ENCODE assay signal across 17 cellular contexts in the genomic region with DNA sequence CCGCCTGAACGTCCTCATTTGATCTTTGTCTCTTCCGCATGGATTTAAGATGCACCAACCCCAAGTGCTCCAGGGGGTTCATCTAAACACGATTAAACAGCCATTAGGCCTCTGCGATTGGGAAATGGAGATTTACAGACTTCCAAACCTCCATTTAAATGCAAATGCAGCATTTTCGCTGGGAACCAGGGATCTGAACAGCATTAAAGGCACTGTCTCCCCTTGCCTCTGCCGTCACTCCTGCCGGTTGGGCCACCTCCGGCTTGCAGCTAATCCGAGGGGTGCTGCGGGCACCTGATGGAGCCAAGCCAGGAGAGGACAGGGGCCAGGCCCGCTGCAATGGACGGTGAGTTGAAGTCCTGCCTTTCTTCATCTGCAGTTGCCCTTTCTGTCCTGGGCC.
DNase-seq lines count a peak whose midpoint lies in the region; ATAC-seq, FAIRE-seq and TF ChIP-seq lines count a peak whose summit lies in the region.
"Had no signal": no experiment of that assay in that cellular context is flagged by ENCODE, and none has a peak within 500 bp of the region (broad histone marks: within the 10 kb centered on the region; RNA-seq: fewer than 3 reads in every experiment).

No MANE protein-coding gene starts in this region.

- peaks cover 7% of the 10 kb centered on the region for H3K9me2 ChIP-seq in GM23338 (ENCODE audit: insufficient read depth)

- H3K4me3 ChIP-seq in GM23338 (0 out of 2 replicates have a peak overlapping the region, but pooled peaks have one; percentile 25), HUES64 (ENCODE audit: low read length) (no peak overlapping the region), endodermal cell (ENCODE audit: low read length) (no peak overlapping the region), neural progenitor cell (no peak overlapping the region), small intestine (ENCODE audit: low read depth in 1 of 2, low read length in 2 of 2) (no peak overlapping the region)
- H3K4me3 ChIP-seq: GM12878 had no signal

- no peak overlapping the region for H2AFZ ChIP-seq in GM23338
- H2AFZ ChIP-seq in neural progenitor cell (replicated peaks): peak overlapping the region; percentile 79

- no peak for FAIRE-seq in small intestine (lab: Jason Lieb, UNC)
- FAIRE-seq: GM12878, GM18507 had no signal

- no peak overlapping the region; the same call in 2 of the 3 replicates for H3K4me3 Mint-ChIP-seq in GM23338
- H3K4me3 Mint-ChIP-seq in endodermal cell: no peak overlapping the region
- H3K4me3 Mint-ChIP-seq in neural progenitor cell: no peak overlapping the region
- H3K4me3 Mint-ChIP-seq in activated T-helper 1 cell treated with anti-CD3 and anti-CD28 coated beads, Interleukin-12 subunit alpha, Interleukin-12 subunit beta, Interleukin-2, Interleukin-4 antibody, amounts not matched to agents 30 ng/mL and 10 ng/mL and 1 ng/mL, durations not matched to agents 14 hours and 24 hours and 36 hours: no peak overlapping the region
- H3K4me3 Mint-ChIP-seq: B cell; CD4-positive, alpha-beta T cell; IgD-negative memory B cell had no signal

- H3K9me3 Mint-ChIP-seq in GM23338: peaks cover 49% of the 10 kb centered on the region
- H3K9me3 Mint-ChIP-seq in endodermal cell: peaks cover 28% of the 10 kb centered on the region
- H3K9me3 Mint-ChIP-seq in neural progenitor cell: peaks cover 13% of the 10 kb centered on the region
- H3K9me3 Mint-ChIP-seq in activated T-helper 1 cell treated with anti-CD3 and anti-CD28 coated beads, Interleukin-12 subunit alpha, Interleukin-12 subunit beta, Interleukin-2, Interleukin-4 antibody, amounts not matched to agents 30 ng/mL and 10 ng/mL and 1 ng/mL, durations not matched to agents 14 hours and 24 hours and 36 hours: peaks cover 6% of the 10 kb centered on the region

- peaks cover 28% of the 10 kb centered on the region for H3K27me3 Mint-ChIP-seq in GM23338 (ENCODE audit: insufficient read depth, low read depth, poor library complexity)
- H3K27me3 Mint-ChIP-seq in endodermal cell (ENCODE audit: insufficient read depth): peaks cover 8% of the 10 kb centered on the region
- H3K27me3 Mint-ChIP-seq in neural progenitor cell (ENCODE audit: insufficient read depth, low read depth): peaks cover 17% of the 10 kb centered on the region
- H3K27me3 Mint-ChIP-seq in activated T-helper 1 cell treated with anti-CD3 and anti-CD28 coated beads, Interleukin-12 subunit alpha, Interleukin-12 subunit beta, Interleukin-2, Interleukin-4 antibody, amounts not matched to agents 30 ng/mL and 10 ng/mL and 1 ng/mL, durations not matched to agents 14 hours and 24 hours and 36 hours (ENCODE audit: insufficient read depth): peaks cover 1% of the 10 kb centered on the region

- WGBS in HUES64: 40% methylated on average over 13 of the region's 13 CpGs
- WGBS in endodermal cell (ENCODE audit: insufficient coverage in 1 of 2, insufficient read length in 1 of 2), 2 experiments: 59 to 67% methylated on average over 9 to 13 of the region's 13 CpGs
- 63 to 73% (median 71%) methylated on average over 13 of the region's 13 CpGs for WGBS in small intestine, 3 donors

- H3K27me3 ChIP-seq in GM23338 (ENCODE audit: insufficient read depth) (no peaks in the 10 kb centered on the region), HUES64 (ENCODE audit: insufficient read depth, low read length) (no peaks in the 10 kb centered on the region), endodermal cell (ENCODE audit: control insufficient read depth, insufficient read depth, low read length, poor library complexity, severe bottlenecking) (no peaks in the 10 kb centered on the region), neural progenitor cell (no peaks in the 10 kb centered on the region), small intestine (ENCODE audit: control insufficient read depth in 2 of 2, insufficient read depth in 2 of 2, low read length in 2 of 2) (no peaks in the 10 kb centered on the region)

- intact Hi-C loops in activated T-helper 1 cell treated with anti-CD3 and anti-CD28 coated beads, Interleukin-12 subunit alpha, Interleukin-12 subunit beta, Interleukin-2, Interleukin-4 antibody, amounts not matched to agents 30 ng/mL and 10 ng/mL and 1 ng/mL, durations not matched to agents 14 hours and 24 hours and 36 hours (cut with micrococcal nuclease): no loop called here

- H4K20me1 ChIP-seq in GM23338 (replicated peaks; ENCODE audit: insufficient read depth) (no peaks in the 10 kb centered on the region), neural progenitor cell (ENCODE audit: low read depth) (no peaks in the 10 kb centered on the region)

- no peak overlapping the region; the same call in 1 of the 2 replicates for H3K27ac ChIP-seq in GM23338 (ENCODE audit: low read depth)
- peak overlapping the region; percentile 59 for H3K27ac ChIP-seq in HUES64 (ENCODE audit: low read depth, low read length)
- H3K27ac ChIP-seq in endodermal cell (ENCODE audit: low read depth, low read length): no peak overlapping the region
- no peak overlapping the region for H3K27ac ChIP-seq in neural progenitor cell
- H3K27ac ChIP-seq in small intestine (ENCODE audit: low read depth in 1 of 2, low read length in 1 of 2): no peak overlapping the region

- DNase-seq in GM23338 (ENCODE audit: low spot score): peak; percentile 78
- DNase-seq in endodermal cell: peak; percentile 74
- DNase-seq in neural progenitor cell (ENCODE audit: low spot score): peak; percentile 25
- no peak for DNase-seq in activated T-helper 1 cell treated with anti-CD3 and anti-CD28 coated beads, Interleukin-12 subunit alpha, Interleukin-12 subunit beta, Interleukin-2, Interleukin-4 antibody, amounts not matched to agents 30 ng/mL and 10 ng/mL and 1 ng/mL, durations not matched to agents 14 hours and 24 hours and 36 hours (ENCODE audit: low spot score)
- DNase-seq in effector CD8-positive, alpha-beta T cell (lab: John Stamatoyannopoulos, UW): no peak
- DNase-seq in small intestine: no peak
- DNase-seq: C1 segment of cervical spinal cord; Calu3; CD4-positive, alpha-beta T cell; DMS 273 treated with DMSO at 0.1 percent for 48 hours; GOT3 had no signal

- H3K36me3 ChIP-seq in GM23338 (ENCODE audit: insufficient read depth) (peaks cover 15% of the 10 kb centered on the region; the same call in 1 of the 2 replicates), HUES64 (ENCODE audit: insufficient read depth, low read length) (0 out of 2 replicates have a peak, but pooled peaks cover 3% of the 10 kb centered on the region), endodermal cell (ENCODE audit: control insufficient read depth, insufficient read depth, low read length) (no peaks in the 10 kb centered on the region), neural progenitor cell (no peaks in the 10 kb centered on the region), small intestine (ENCODE audit: control insufficient read depth in 2 of 2, insufficient read depth in 2 of 2, low read length in 2 of 2) (no peaks in the 10 kb centered on the region)

- TF ChIP-seq CTCF in GM23338 (conservative IDR thresholded peaks at IDR 0.05; ENCODE audit: low read depth in 2 of 2) (no peak), endodermal cell (conservative IDR thresholded peaks at IDR 0.05) (no peak), neural progenitor cell (IDR thresholded peaks at IDR 0.05) (no peak)

- H3K36me3 Mint-ChIP-seq in GM23338 (ENCODE audit: low read depth) (peaks cover 48% of the 10 kb centered on the region), endodermal cell (ENCODE audit: low read depth) (peaks cover 9% of the 10 kb centered on the region), neural progenitor cell (peaks cover 3% of the 10 kb centered on the region)
- H3K36me3 Mint-ChIP-seq in activated T-helper 1 cell treated with anti-CD3 and anti-CD28 coated beads, Interleukin-12 subunit alpha, Interleukin-12 subunit beta, Interleukin-2, Interleukin-4 antibody, amounts not matched to agents 30 ng/mL and 10 ng/mL and 1 ng/mL, durations not matched to agents 14 hours and 24 hours and 36 hours (ENCODE audit: low read depth): no peaks in the 10 kb centered on the region

- H3K9me3 ChIP-seq in HUES64 (ENCODE audit: insufficient read depth, low read depth, low read length) (peaks cover 21% of the 10 kb centered on the region), endodermal cell (ENCODE audit: control insufficient read depth, low read length) (peaks cover 22% of the 10 kb centered on the region), neural progenitor cell (ENCODE audit: low read depth) (no peaks in the 10 kb centered on the region), small intestine (ENCODE audit: control insufficient read depth, low read depth) (no peaks in the 10 kb centered on the region)

- H3K9ac ChIP-seq in HUES64 (ENCODE audit: low read depth, low read length) (no peak overlapping the region), endodermal cell (ENCODE audit: extremely low read depth, low read length, poor library complexity, severe bottlenecking) (no peak overlapping the region), neural progenitor cell (no peak overlapping the region)

- H3K27ac Mint-ChIP-seq in GM23338 (no peak overlapping the region), endodermal cell (peak overlapping the region; percentile 72), neural progenitor cell (no peak overlapping the region)
- H3K27ac Mint-ChIP-seq in activated T-helper 1 cell treated with anti-CD3 and anti-CD28 coated beads, Interleukin-12 subunit alpha, Interleukin-12 subunit beta, Interleukin-2, Interleukin-4 antibody, amounts not matched to agents 30 ng/mL and 10 ng/mL and 1 ng/mL, durations not matched to agents 14 hours and 24 hours and 36 hours: no peak overlapping the region
- H3K27ac Mint-ChIP-seq: B cell; CD4-positive, alpha-beta T cell; IgD-negative memory B cell had no signal

- H3K79me2 ChIP-seq in GM23338 (replicated peaks; ENCODE audit: insufficient read depth): no peaks in the 10 kb centered on the region; the same call in 1 of the 2 replicates
- no peaks in the 10 kb centered on the region for H3K79me2 ChIP-seq in neural progenitor cell (ENCODE audit: low read depth)

- ATAC-seq in GM23338 (peak; percentile 63), GM21390 (IDR thresholded peaks at IDR 0.05; ENCODE audit: unreplicated experiment) (no peak)
- ATAC-seq: GM12878 had no signal

- H3K4me2 ChIP-seq in GM23338 (0 out of 2 replicates have a peak overlapping the region, but pooled peaks have one; percentile 21), neural progenitor cell (no peak overlapping the region)

- 0 out of 2 replicates have a peak, but pooled peaks cover 3% of the 10 kb centered on the region for H3F3A ChIP-seq in GM23338 (replicated peaks; ENCODE audit: low read depth)
- H3F3A ChIP-seq in neural progenitor cell (ENCODE audit: low read depth): peaks cover 38% of the 10 kb centered on the region

- peaks cover 38% of the 10 kb centered on the region for H3K4me1 ChIP-seq in GM23338 (ENCODE audit: insufficient read depth)
- peaks cover 22% of the 10 kb centered on the region; the same call in 1 of the 2 replicates for H3K4me1 ChIP-seq in HUES64 (ENCODE audit: insufficient read depth, low read length)
- no peaks in the 10 kb centered on the region for H3K4me1 ChIP-seq in endodermal cell (ENCODE audit: control insufficient read depth, insufficient read depth, low read length)
- peaks cover 47% of the 10 kb centered on the region for H3K4me1 ChIP-seq in neural progenitor cell
- H3K4me1 ChIP-seq in small intestine (ENCODE audit: control insufficient read depth in 2 of 2, insufficient read depth in 1 of 2, low read depth in 1 of 2, low read length in 1 of 2): no peaks in the 10 kb centered on the region

- H3K4me1 Mint-ChIP-seq in GM23338 (peaks cover 40% of the 10 kb centered on the region), endodermal cell (peaks cover 20% of the 10 kb centered on the region), neural progenitor cell (peaks cover 9% of the 10 kb centered on the region)
- no peaks in the 10 kb centered on the region for H3K4me1 Mint-ChIP-seq in activated T-helper 1 cell treated with anti-CD3 and anti-CD28 coated beads, Interleukin-12 subunit alpha, Interleukin-12 subunit beta, Interleukin-2, Interleukin-4 antibody, amounts not matched to agents 30 ng/mL and 10 ng/mL and 1 ng/mL, durations not matched to agents 14 hours and 24 hours and 36 hours (ENCODE audit: low read depth)
- H3K4me1 Mint-ChIP-seq: B cell, IgD-negative memory B cell had no signal

Comparison
In these comparisons a context has a peak if more than half of its experiments do, and no peak if none do; other contexts are left out.
1. DNase-seq: peak in GM23338 (single experiment), endodermal cell (single experiment) and neural progenitor cell (single experiment); none in activated T-helper 1 cell treated with anti-CD3 and anti-CD28 coated beads, Interleukin-12 subunit alpha, Interleukin-12 subunit beta, Interleukin-2, Interleukin-4 antibody, amounts not matched to agents 30 ng/mL and 10 ng/mL and 1 ng/mL, durations not matched to agents 14 hours and 24 hours and 36 hours (single experiment), effector CD8-positive, alpha-beta T cell (single experiment) and small intestine (single experiment).